In the genomic region with DNA sequence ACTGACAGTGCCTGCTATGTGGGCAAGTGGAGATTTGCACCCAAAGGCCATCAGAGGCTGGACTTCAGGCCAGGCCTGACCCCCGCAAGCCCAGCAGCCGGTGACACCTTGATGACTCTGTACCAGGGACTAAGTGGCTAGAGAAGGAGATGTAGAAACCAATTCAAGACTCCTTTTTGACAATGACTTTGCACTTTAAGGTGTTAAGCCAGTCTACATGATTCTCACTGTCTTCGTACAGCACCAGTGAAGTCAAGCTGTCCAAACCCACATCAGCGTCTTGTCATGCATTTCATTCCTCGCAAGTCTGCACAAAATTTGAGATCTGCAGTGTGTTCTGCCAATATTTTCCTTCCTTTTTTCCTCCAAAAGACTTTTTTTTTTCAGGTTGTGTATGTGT, we compare ENCODE assay signal across 29 cellular contexts.
A peak's percentile ranks its signal among the peaks of the same experiment; 100 is the strongest.
DNase-seq lines count a peak whose midpoint lies in the region; ATAC-seq, FAIRE-seq and TF ChIP-seq lines count a peak whose summit lies in the region.
"Had no signal": no experiment of that assay in that cellular context is flagged by ENCODE, and none has a peak within 500 bp of the region (broad histone marks: within the 10 kb centered on the region; RNA-seq: fewer than 3 reads in every experiment).

No MANE protein-coding gene starts in this region.

- H3K4me2 ChIP-seq in GM23338, result peak overlapping the region; percentile 35; the same call in 1 of the 2 replicates
- H3K4me2 ChIP-seq in K562 (ENCODE audit: insufficient read depth, low read length), result no peak overlapping the region
- no peak overlapping the region for H3K4me2 ChIP-seq in smooth muscle cell

- intact Hi-C loops in K562 (cut with micrococcal nuclease), result no loop called here
- intact Hi-C loops in activated CD4-positive, alpha-beta T cell treated with anti-CD3 and anti-CD28 coated beads for 36 hours (cut with DNase I, micrococcal nuclease), result no loop called here

- H3K9me1 ChIP-seq in K562 (ENCODE audit: control insufficient read depth, insufficient read depth, low read length), result no peaks in the 10 kb centered on the region

- TF ChIP-seq CTCF in GM23338 (conservative IDR thresholded peaks at IDR 0.05; ENCODE audit: low read depth in 2 of 2) (no peak), K562 (IDR thresholded peaks at IDR 0.05 in 2 of 3, conservative IDR thresholded peaks at IDR 0.05 in 1 of 3; ENCODE audit: insufficient read depth in 2 of 3, low read depth in 1 of 3, low read length in 3 of 3) (no peak), mesothelial cell of epicardium (IDR thresholded peaks at IDR 0.05; ENCODE audit: unreplicated experiment) (no peak), smooth muscle cell (IDR thresholded peaks at IDR 0.05; ENCODE audit: borderline replicate concordance, insufficient read depth, poor library complexity, severe bottlenecking) (no peak)

- H3K9me3 Mint-ChIP-seq in GM23338 (peaks cover 36% of the 10 kb centered on the region), mesothelial cell of epicardium (peaks cover 5% of the 10 kb centered on the region)
- no peaks in the 10 kb centered on the region for H3K9me3 Mint-ChIP-seq in activated CD4-positive, alpha-beta T cell treated with anti-CD3 and anti-CD28 coated beads for 36 hours (ENCODE audit: low read depth)
- H3K9me3 Mint-ChIP-seq: CD8-positive, alpha-beta memory T cell had no signal

- peaks cover 31% of the 10 kb centered on the region for H3K4me1 ChIP-seq in GM23338 (ENCODE audit: insufficient read depth)
- no peaks in the 10 kb centered on the region for H3K4me1 ChIP-seq in K562 (replicated peaks in 1 of 2; ENCODE audit: control insufficient read depth in 2 of 2, insufficient read depth in 2 of 2, low read length in 2 of 2)
- H3K4me1 ChIP-seq in smooth muscle cell (ENCODE audit: low read depth), result no peaks in the 10 kb centered on the region

- H3K79me2 ChIP-seq in GM23338 (replicated peaks; ENCODE audit: insufficient read depth) (no peaks in the 10 kb centered on the region), K562 (ENCODE audit: control insufficient read depth, insufficient read depth, low read length) (no peaks in the 10 kb centered on the region), smooth muscle cell (ENCODE audit: low read depth) (no peaks in the 10 kb centered on the region)

- TF ChIP-seq RAD21 in K562 (CRISPR knock-in tag; conservative IDR thresholded peaks at IDR 0.05 in 1 of 2, IDR thresholded peaks at IDR 0.05 in 1 of 2), result no peak

- no peak for FAIRE-seq in K562 (lab: Jason Lieb, UNC)
- FAIRE-seq: A204.1, GM12892, GM18507, RCC 7860 had no signal

- no peak for ATAC-seq in GM23338
- no peak for ATAC-seq in K562
- no peak for ATAC-seq in activated CD4-positive, alpha-beta T cell treated with anti-CD3 and anti-CD28 coated beads for 36 hours
- no peak for ATAC-seq in GM19467 (IDR thresholded peaks at IDR 0.05; ENCODE audit: unreplicated experiment)
- ATAC-seq: HCT116 had no signal

- H3K27ac Mint-ChIP-seq in GM23338 (peak overlapping the region; percentile 83; the same call in 1 of the 2 replicates), mesothelial cell of epicardium (peak overlapping the region; percentile 78)
- H3K27ac Mint-ChIP-seq in activated CD4-positive, alpha-beta T cell treated with anti-CD3 and anti-CD28 coated beads for 36 hours, result no peak overlapping the region
- H3K27ac Mint-ChIP-seq: CD8-positive, alpha-beta memory T cell had no signal

- CTCF ChIA-PET in K562 (lab: Yijun Ruan, JAX; ENCODE audit: low intra/inter-chr PET ratio), result no interaction called here
- CTCF ChIA-PET in activated CD4-positive, alpha-beta T cell treated with anti-CD3 and anti-CD28 coated beads for 36 hours (lab: Charles Lee), result no interaction called here

- peaks cover 35% of the 10 kb centered on the region for H3K36me3 Mint-ChIP-seq in GM23338 (ENCODE audit: low read depth)
- H3K36me3 Mint-ChIP-seq in mesothelial cell of epicardium, result no peaks in the 10 kb centered on the region
- H3K36me3 Mint-ChIP-seq in activated CD4-positive, alpha-beta T cell treated with anti-CD3 and anti-CD28 coated beads for 36 hours (ENCODE audit: low read depth), result no peaks in the 10 kb centered on the region
- H3K36me3 Mint-ChIP-seq: CD8-positive, alpha-beta memory T cell had no signal

- DNase-seq in GM23338 (ENCODE audit: low spot score) (no peak), K562 (ENCODE audit: extremely low read depth in 1 of 4, low spot score in 3 of 4) (no peak), mesothelial cell of epicardium (ENCODE audit: low spot score in 2 of 2, unreplicated experiment in 2 of 2) (no peak), smooth muscle cell (lab: John Stamatoyannopoulos, UW; ENCODE audit: unreplicated experiment) (no peak), T-helper 9 cell (no peak), NCI-H2029 (lab: John Stamatoyannopoulos, UW) (no peak)
- no peak for DNase-seq in activated CD4-positive, alpha-beta T cell treated with anti-CD3 and anti-CD28 coated beads for 36 hours
- DNase-seq: CD8-positive, alpha-beta memory T cell; DMS 273 treated with DMSO at 0.1 percent for 48 hours; DMS79; EL; GDM1; GOT3; KBM-7; NCI-H1105; NCI-H1436 treated with DMSO at 0.1 percent for 48 hours; NCI-H187 treated with DMSO at 0.1 percent for 48 hours; NCI-H2107; NCI-H524; NCI-H748 treated with DMSO at 0.1 percent for 48 hours; SIG-M5 had no signal

- H3K4me1 Mint-ChIP-seq in GM23338 (peaks cover 33% of the 10 kb centered on the region), mesothelial cell of epicardium (peaks cover 24% of the 10 kb centered on the region)
- no peaks in the 10 kb centered on the region for H3K4me1 Mint-ChIP-seq in activated CD4-positive, alpha-beta T cell treated with anti-CD3 and anti-CD28 coated beads for 36 hours
- H3K4me1 Mint-ChIP-seq: CD8-positive, alpha-beta memory T cell had no signal

- H3K27me3 ChIP-seq in GM23338 (ENCODE audit: insufficient read depth), result no peaks in the 10 kb centered on the region
- peaks cover 4 to 11% of the 10 kb centered on the region in 2 experiments; a peak in 4 of 5 replicates for H3K27me3 ChIP-seq in K562 (ENCODE audit: control insufficient read depth in 2 of 2, insufficient read depth in 2 of 2, low read length in 2 of 2)
- no peaks in the 10 kb centered on the region for H3K27me3 ChIP-seq in smooth muscle cell (ENCODE audit: low read depth)

- 0% methylated on average over 5 of the region's 5 CpGs for WGBS in K562 (ENCODE audit: insufficient coverage, low coverage, missing lambda C conversion rate)
- 80% methylated on average over 5 of the region's 5 CpGs for WGBS in smooth muscle cell (ENCODE audit: low lambda C conversion rate)

- no peak overlapping the region for H3K4me3 Mint-ChIP-seq in GM23338
- no peak overlapping the region for H3K4me3 Mint-ChIP-seq in mesothelial cell of epicardium
- H3K4me3 Mint-ChIP-seq in activated CD4-positive, alpha-beta T cell treated with anti-CD3 and anti-CD28 coated beads for 36 hours, result no peak overlapping the region
- H3K4me3 Mint-ChIP-seq: CD8-positive, alpha-beta memory T cell had no signal

- peak overlapping the region; percentile 74 for H2AFZ ChIP-seq in GM23338
- H2AFZ ChIP-seq in K562 (ENCODE audit: low read depth, low read length), result no peak overlapping the region
- peak overlapping the region; percentile 43 for H2AFZ ChIP-seq in smooth muscle cell (ENCODE audit: low read depth)

- H4K20me1 ChIP-seq in GM23338 (replicated peaks; ENCODE audit: insufficient read depth) (no peaks in the 10 kb centered on the region), K562 (replicated peaks; ENCODE audit: control insufficient read depth, insufficient read depth, low read length) (no peaks in the 10 kb centered on the region), smooth muscle cell (ENCODE audit: low read depth) (no peaks in the 10 kb centered on the region)

- BruUV-seq in K562 (replicated peaks; lab: Mats Ljungman, UMichigan), result no TSS peak

- in situ Hi-C loops in K562 (cut with MboI), result no loop called here

- H3K27me3 Mint-ChIP-seq in GM23338 (ENCODE audit: insufficient read depth, low read depth, poor library complexity), result no peaks in the 10 kb centered on the region
- no peaks in the 10 kb centered on the region for H3K27me3 Mint-ChIP-seq in mesothelial cell of epicardium (ENCODE audit: low read depth)
- peaks cover 7% of the 10 kb centered on the region for H3K27me3 Mint-ChIP-seq in activated CD4-positive, alpha-beta T cell treated with anti-CD3 and anti-CD28 coated beads for 36 hours

- TF ChIP-seq POLR2A in K562 (conservative IDR thresholded peaks at IDR 0.05), result no peak

- TF ChIP-seq EP300 in K562 (IDR thresholded peaks at IDR 0.05; ENCODE audit: low read length), result no peak

- H3K4me3 ChIP-seq in GM23338 (no peak overlapping the region), K562 (no peak overlapping the region), smooth muscle cell (no peak overlapping the region)
- H3K4me3 ChIP-seq: SK-N-MC had no signal

- H3K9me3 ChIP-seq in K562 (replicated peaks; ENCODE audit: control insufficient read depth, insufficient read depth, low read depth, low read length) (no peaks in the 10 kb centered on the region), smooth muscle cell (replicated peaks; ENCODE audit: low read depth) (no peaks in the 10 kb centered on the region)

- peaks cover 10% of the 10 kb centered on the region for H3K9me2 ChIP-seq in GM23338 (ENCODE audit: insufficient read depth)

- 0 out of 2 replicates have a peak overlapping the region, but pooled peaks have one; percentile 45 for H3K27ac ChIP-seq in GM23338 (ENCODE audit: low read depth)
- H3K27ac ChIP-seq in K562 (ENCODE audit: extremely low read depth, low read depth, low read length), result no peak overlapping the region
- H3K27ac ChIP-seq in smooth muscle cell (ENCODE audit: low read depth), result no peak overlapping the region
- H3K27ac ChIP-seq: C4-2B, SK-N-MC had no signal

- POLR2A ChIA-PET in K562 (lab: Yijun Ruan, JAX), result no interaction called here
- POLR2A ChIA-PET in activated CD4-positive, alpha-beta T cell treated with anti-CD3 and anti-CD28 coated beads for 36 hours (lab: Charles Lee), result no interaction called here

- H3K36me3 ChIP-seq in GM23338 (ENCODE audit: insufficient read depth), result no peaks in the 10 kb centered on the region; the same call in 1 of the 2 replicates
- no peaks in the 10 kb centered on the region for H3K36me3 ChIP-seq in K562 (ENCODE audit: control insufficient read depth, insufficient read depth, low read length)
- H3K36me3 ChIP-seq in smooth muscle cell (ENCODE audit: low read depth), result no peaks in the 10 kb centered on the region

- no peak overlapping the region for H3K9ac ChIP-seq in K562 (ENCODE audit: insufficient read depth in 1 of 2, low read depth in 2 of 2, low read length in 2 of 2)
- no peak overlapping the region for H3K9ac ChIP-seq in smooth muscle cell (ENCODE audit: low read depth)

- no peaks in the 10 kb centered on the region for H3F3A ChIP-seq in GM23338 (replicated peaks; ENCODE audit: low read depth)
- no peaks in the 10 kb centered on the region for H3F3A ChIP-seq in smooth muscle cell (ENCODE audit: low read depth)

TF ChIP-seq in K562, 482 proteins besides CTCF, POLR2A, EP300 and RAD21:
- TF ChIP-seq ARNT (IDR thresholded peaks at IDR 0.05) (no peak), MAFG (tag; conservative IDR thresholded peaks at IDR 0.05) (peak; percentile 55), NFE2 (IDR thresholded peaks at IDR 0.05; ENCODE audit: low read depth) (peak; percentile 52)
